ENCODE assay signal across 23 cellular contexts in the genomic region with DNA sequence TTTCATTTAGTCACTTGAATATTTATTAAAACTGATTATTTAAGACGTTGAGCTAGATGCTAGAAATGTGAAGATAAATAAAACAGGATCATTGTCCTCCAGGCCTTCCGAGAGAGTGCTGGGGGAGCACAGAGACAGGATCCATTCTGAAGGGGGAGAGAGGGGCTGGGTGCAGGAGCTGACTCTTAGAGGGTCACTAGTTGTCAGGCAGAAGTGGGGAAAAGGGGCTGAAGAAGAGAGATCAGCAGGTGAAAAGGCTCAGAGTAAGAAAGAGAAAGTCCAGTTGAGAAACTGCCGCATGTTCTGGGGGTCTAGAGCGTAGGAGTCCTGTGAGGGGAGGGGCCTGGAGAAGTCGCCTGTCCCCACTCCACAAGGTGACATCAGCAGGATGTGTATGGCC.
DNase-seq lines count a peak whose midpoint lies in the region; ATAC-seq, FAIRE-seq and TF ChIP-seq lines count a peak whose summit lies in the region.
"Had no signal": no experiment of that assay in that cellular context is flagged by ENCODE, and none has a peak within 500 bp of the region (broad histone marks: within the 10 kb centered on the region; RNA-seq: fewer than 3 reads in every experiment).

No MANE protein-coding gene starts in this region.

- no TSS peak for BruUV-seq in GM12878 (replicated peaks; lab: Mats Ljungman, UMichigan)

- no peaks in the 10 kb centered on the region for H3K36me3 ChIP-seq in GM12878 (ENCODE audit: control insufficient read depth in 2 of 2, insufficient read depth in 2 of 2, low read length in 1 of 2)
- H3K36me3 ChIP-seq: BE2C, BLaER1 had no signal

- no peak overlapping the region for H3K4me3 Mint-ChIP-seq in activated naive CD8-positive, alpha-beta T cell treated with anti-CD3 and anti-CD28 coated beads for 36 hours
- H3K4me3 Mint-ChIP-seq in activated naive CD8-positive, alpha-beta T cell treated with anti-CD3 and anti-CD28 coated beads, Interleukin-2, amount 50 U/mL, for 24 hours = no peak overlapping the region
- H3K4me3 Mint-ChIP-seq in osteocyte (ENCODE audit: unreplicated experiment) (no peak overlapping the region), CD14-positive monocyte (no peak overlapping the region)
- H3K4me3 Mint-ChIP-seq: CD4-positive, alpha-beta T cell; CD8-positive, alpha-beta T cell had no signal

- TF ChIP-seq RAD21 in GM12878 (IDR thresholded peaks at IDR 0.05; ENCODE audit: insufficient read depth, low read depth, low read length) = no peak

- CTCF ChIA-PET in GM12878 (lab: Yijun Ruan, JAX) = no interaction called here

- H3K4me3 ChIP-seq in GM12878 = no peak overlapping the region
- H3K4me3 ChIP-seq: BLaER1 had no signal

- SMC1A ChIA-PET in GM12878 (lab: Charles Lee; ENCODE audit: uncharacterized antibody, unreplicated experiment) = interaction anchor here (1.3 kb wide), 1 partner anchor 95 kb away, joined by 3 read pairs; no protein-coding TSS in a partner anchor

- H3K27ac ChIP-seq in GM12878 (ENCODE audit: control insufficient read depth, insufficient read depth) = no peak overlapping the region
- H3K27ac ChIP-seq: BLaER1 had no signal

- no peak for ATAC-seq in activated naive CD8-positive, alpha-beta T cell treated with anti-CD3 and anti-CD28 coated beads, Interleukin-2, amount 50 U/mL, for 24 hours
- ATAC-seq in GM12878 = no peak
- ATAC-seq: CD8-positive, alpha-beta T cell had no signal

- intact Hi-C loops in GM12878 (cut with micrococcal nuclease; ENCODE audit: unreplicated experiment) = no loop called here
- intact Hi-C loops in CD14-positive monocyte (cut with micrococcal nuclease) = no loop called here

- no peak for TF ChIP-seq EP300 in GM12878 (IDR thresholded peaks at IDR 0.05; ENCODE audit: borderline replicate concordance in 1 of 2, control insufficient read depth in 1 of 2, low read depth in 2 of 2, low read length in 2 of 2)

- H3K27ac Mint-ChIP-seq in activated naive CD8-positive, alpha-beta T cell treated with anti-CD3 and anti-CD28 coated beads for 36 hours = peak overlapping the region; percentile 17
- H3K27ac Mint-ChIP-seq in activated naive CD8-positive, alpha-beta T cell treated with anti-CD3 and anti-CD28 coated beads, Interleukin-2, amount 50 U/mL, for 24 hours = no peak overlapping the region
- H3K27ac Mint-ChIP-seq in osteocyte (ENCODE audit: unreplicated experiment) (no peak overlapping the region), CD14-positive monocyte (no peak overlapping the region)
- H3K27ac Mint-ChIP-seq: CD4-positive, alpha-beta T cell; CD8-positive, alpha-beta T cell had no signal

- H3K9me3 Mint-ChIP-seq in activated naive CD8-positive, alpha-beta T cell treated with anti-CD3 and anti-CD28 coated beads for 36 hours = peaks cover 18% of the 10 kb centered on the region
- peaks cover 13% of the 10 kb centered on the region for H3K9me3 Mint-ChIP-seq in activated naive CD8-positive, alpha-beta T cell treated with anti-CD3 and anti-CD28 coated beads, Interleukin-2, amount 50 U/mL, for 24 hours
- peaks cover 17% of the 10 kb centered on the region for H3K9me3 Mint-ChIP-seq in osteocyte (ENCODE audit: unreplicated experiment)
- peaks cover 0 to 6% (median 4%) of the 10 kb centered on the region in 7 donors for H3K9me3 Mint-ChIP-seq in CD14-positive monocyte

- no peaks in the 10 kb centered on the region for H3K4me1 Mint-ChIP-seq in activated naive CD8-positive, alpha-beta T cell treated with anti-CD3 and anti-CD28 coated beads for 36 hours
- H3K4me1 Mint-ChIP-seq in activated naive CD8-positive, alpha-beta T cell treated with anti-CD3 and anti-CD28 coated beads, Interleukin-2, amount 50 U/mL, for 24 hours = no peaks in the 10 kb centered on the region
- H3K4me1 Mint-ChIP-seq in osteocyte (ENCODE audit: unreplicated experiment) (peaks cover 4% of the 10 kb centered on the region), CD14-positive monocyte (no peaks in the 10 kb centered on the region)

- H3K4me1 ChIP-seq in GM12878 (ENCODE audit: control insufficient read depth, insufficient read depth, low read length) = no peaks in the 10 kb centered on the region
- H3K4me1 ChIP-seq: BE2C, BLaER1, Caco-2 had no signal

- POLR2A ChIA-PET in GM12878 (lab: Charles Lee) = no interaction called here

- no peaks in the 10 kb centered on the region for H3K27me3 Mint-ChIP-seq in activated naive CD8-positive, alpha-beta T cell treated with anti-CD3 and anti-CD28 coated beads for 36 hours
- H3K27me3 Mint-ChIP-seq in activated naive CD8-positive, alpha-beta T cell treated with anti-CD3 and anti-CD28 coated beads, Interleukin-2, amount 50 U/mL, for 24 hours = no peaks in the 10 kb centered on the region
- peaks cover 7% of the 10 kb centered on the region for H3K27me3 Mint-ChIP-seq in osteocyte (ENCODE audit: unreplicated experiment)
- H3K27me3 Mint-ChIP-seq in CD14-positive monocyte (ENCODE audit: low read depth in 3 of 3) = peaks cover 2 to 4% (median 4%) of the 10 kb centered on the region in 3 donors
- H3K27me3 Mint-ChIP-seq: CD4-positive, alpha-beta T cell had no signal

- RAD21 ChIA-PET in GM12878 (lab: Charles Lee; ENCODE audit: unreplicated experiment) = no interaction called here

- no peak for TF ChIP-seq POLR2A in GM12878 (IDR thresholded peaks at IDR 0.05; ENCODE audit: low read depth, low read length)

- in situ Hi-C loops in SK-MEL-5 (cut with HindIII; ENCODE audit: low pct_unique_long_range_greater_than_20kb, low sequenced_read_pairs) = no loop called here
- in situ Hi-C loops in GM12878 (cut with MboI) = no loop called here

- 13% methylated on average over 5 of the region's 5 CpGs for WGBS in GM12878 (ENCODE audit: insufficient coverage, insufficient replicate concordance, low lambda C conversion rate, missing lambda C conversion rate)

- no peaks in the 10 kb centered on the region for H3K79me2 ChIP-seq in GM12878 (ENCODE audit: control insufficient read depth, insufficient read depth, low read length)

- H3K9me3 ChIP-seq in GM12878 (replicated peaks; ENCODE audit: control insufficient read depth, insufficient read depth, low read length) = no peaks in the 10 kb centered on the region
- H3K9me3 ChIP-seq: BE2C had no signal

- no peak overlapping the region for H2AFZ ChIP-seq in GM12878 (ENCODE audit: control insufficient read depth, low read depth, low read length)

- H3K4me2 ChIP-seq in GM12878 (ENCODE audit: control insufficient read depth, insufficient read depth) = no peak overlapping the region
- H3K4me2 ChIP-seq: BLaER1 had no signal

- no peaks in the 10 kb centered on the region for H4K20me1 ChIP-seq in GM12878 (ENCODE audit: control insufficient read depth, insufficient read depth)
- H4K20me1 ChIP-seq: BLaER1 had no signal

- no peak for FAIRE-seq in GM12878 (lab: Jason Lieb, UNC)
- FAIRE-seq in GM19239 (lab: Jason Lieb, UNC) = no peak
- FAIRE-seq: A204.1, D721Med, G401.6, GM12892, GM18507 had no signal

- no peaks in the 10 kb centered on the region for H3K27me3 ChIP-seq in GM12878 (replicated peaks in 1 of 2; ENCODE audit: control insufficient read depth in 2 of 2, insufficient read depth in 2 of 2, low read length in 1 of 2)
- H3K27me3 ChIP-seq: BE2C, BLaER1 had no signal

- TF ChIP-seq CTCF in GM12878 (IDR thresholded peaks at IDR 0.05 in 2 of 3, conservative IDR thresholded peaks at IDR 0.05 in 1 of 3; ENCODE audit: control insufficient read depth in 2 of 3, extremely low read depth in 1 of 3, insufficient read depth in 1 of 3, low read depth in 3 of 3, low read length in 3 of 3) (no peak), osteocyte (IDR thresholded peaks at IDR 0.05) (no peak), CD14-positive monocyte (IDR thresholded peaks at IDR 0.05) (no peak)

- no peak overlapping the region for H3K9ac ChIP-seq in GM12878 (ENCODE audit: control insufficient read depth, insufficient read depth, low read length)
- H3K9ac ChIP-seq: BLaER1 had no signal

- DNase-seq in activated naive CD8-positive, alpha-beta T cell treated with anti-CD3 and anti-CD28 coated beads for 36 hours = no peak
- no peak for DNase-seq in activated naive CD8-positive, alpha-beta T cell treated with anti-CD3 and anti-CD28 coated beads, Interleukin-2, amount 50 U/mL, for 24 hours
- DNase-seq in SK-MEL-5 (ENCODE audit: low read depth, low spot score) (peak; percentile 3), GM12878 (ENCODE audit: low read depth, low spot score) (no peak), osteocyte (ENCODE audit: extremely low spot score, unreplicated experiment) (peak; percentile 44), GM19239 (ENCODE audit: insufficient read length, low spot score) (no peak), CD14-positive monocyte (ENCODE audit: low spot score) (no peak)
- DNase-seq: 8988T; ACHN; BE2C; C1 segment of cervical spinal cord; Caco-2; Calu3; CD4-positive, alpha-beta T cell; CD8-positive, alpha-beta T cell; DMS79 treated with DMSO at 0.1 percent for 48 hours; GF-D8 had no signal

- H3K36me3 Mint-ChIP-seq in activated naive CD8-positive, alpha-beta T cell treated with anti-CD3 and anti-CD28 coated beads for 36 hours = no peaks in the 10 kb centered on the region
- no peaks in the 10 kb centered on the region for H3K36me3 Mint-ChIP-seq in activated naive CD8-positive, alpha-beta T cell treated with anti-CD3 and anti-CD28 coated beads, Interleukin-2, amount 50 U/mL, for 24 hours (ENCODE audit: low read depth)
- H3K36me3 Mint-ChIP-seq in osteocyte (ENCODE audit: unreplicated experiment) (no peaks in the 10 kb centered on the region), CD14-positive monocyte (no peaks in the 10 kb centered on the region)
- H3K36me3 Mint-ChIP-seq: CD8-positive, alpha-beta T cell had no signal

TF ChIP-seq in GM12878, 131 proteins besides CTCF, POLR2A, EP300 and RAD21:
- TF ChIP-seq FOS (IDR thresholded peaks at IDR 0.05; ENCODE audit: borderline replicate concordance, extremely low read depth, insufficient read length) (no peak), STAT3 (IDR thresholded peaks at IDR 0.05; ENCODE audit: low read depth, low read length) (no peak), RFX5 (IDR thresholded peaks at IDR 0.05; ENCODE audit: low read depth, low read length) (peak; percentile 84)

Comparison
In these comparisons a context has a peak if more than half of its experiments do, and no peak if none do; other contexts are left out.
1. DNase-seq: peak in SK-MEL-5 (single experiment) and osteocyte (single experiment); none in activated naive CD8-positive, alpha-beta T cell treated with anti-CD3 and anti-CD28 coated beads for 36 hours (single experiment), activated naive CD8-positive, alpha-beta T cell treated with anti-CD3 and anti-CD28 coated beads, Interleukin-2, amount 50 U/mL, for 24 hours (single experiment), GM12878 (single experiment), GM19239 (single experiment) and CD14-positive monocyte (single experiment).